12 cellular contexts compared by ENCODE assay signal in the genomic region with DNA sequence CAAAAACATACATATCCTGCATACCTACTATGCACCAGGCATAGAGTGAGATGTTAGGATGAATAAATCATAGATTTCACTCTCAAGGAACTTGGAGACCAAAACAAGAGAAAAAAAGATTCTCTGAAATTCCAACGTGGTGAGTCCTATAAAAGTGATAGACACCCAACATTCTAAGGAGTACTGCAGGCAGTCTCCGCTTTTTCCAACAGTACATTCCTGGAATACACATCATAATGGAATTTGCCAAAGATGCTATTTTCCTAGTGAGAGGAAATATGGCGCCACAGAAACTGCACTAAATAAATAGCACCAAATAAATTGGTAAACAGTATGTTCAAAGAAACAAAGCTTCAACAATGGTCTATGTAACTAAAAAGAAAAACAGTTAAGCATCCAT. TPM values are rescaled to one million over a fixed set of nuclear protein-coding genes. Genes with fewer than 3 reads are reported as not detected.
A peak's percentile ranks its signal among the peaks of the same experiment; 100 is the strongest.
DNase-seq lines count a peak whose midpoint lies in the region; ATAC-seq, FAIRE-seq and TF ChIP-seq lines count a peak whose summit lies in the region.
"Had no signal": no experiment of that assay in that cellular context is flagged by ENCODE, and none has a peak within 500 bp of the region (broad histone marks: within the 10 kb centered on the region; RNA-seq: fewer than 3 reads in every experiment).

No MANE protein-coding gene starts in this region.

- no peak overlapping the region for H4K91ac ChIP-seq in IMR-90 (ENCODE audit: insufficient read depth, low read depth, low read length)

- H2AFZ ChIP-seq in IMR-90 (replicated peaks; ENCODE audit: low read length, poor library complexity) (no peak overlapping the region), astrocyte (ENCODE audit: low read depth, low read length) (no peak overlapping the region)

- no TSS peak for BruUV-seq in IMR-90 (replicated peaks; lab: Mats Ljungman, UMichigan)

- H3K4me2 ChIP-seq in IMR-90 (ENCODE audit: low read depth, low read length) = peak overlapping the region; percentile 25; the same call in 1 of the 2 replicates
- peak overlapping the region; percentile 40 for H3K4me2 ChIP-seq in astrocyte (ENCODE audit: low read length)

- H3K9me3 ChIP-seq in CD4-positive, CD25-positive, alpha-beta regulatory T cell (ENCODE audit: control insufficient read depth in 2 of 2, low read length in 2 of 2) = no peaks in the 10 kb centered on the region
- H3K9me3 ChIP-seq in IMR-90 (ENCODE audit: control insufficient read depth, insufficient read depth, low read length) (no peaks in the 10 kb centered on the region), astrocyte (ENCODE audit: insufficient read depth, low read depth, low read length) (no peaks in the 10 kb centered on the region)
- H3K9me3 ChIP-seq: pancreas, vagina had no signal

- H3K79me2 ChIP-seq in astrocyte (ENCODE audit: insufficient read depth, low read length) = peaks cover 71% of the 10 kb centered on the region

- H3K9me3 Mint-ChIP-seq in CD4-positive, CD25-positive, alpha-beta regulatory T cell = peaks cover 0 to 6% (median 0%) of the 10 kb centered on the region in 7 donors
- peaks cover 5% of the 10 kb centered on the region for H3K9me3 Mint-ChIP-seq in astrocyte (ENCODE audit: unreplicated experiment)

- H3K27me3 Mint-ChIP-seq in CD4-positive, CD25-positive, alpha-beta regulatory T cell = no peaks in the 10 kb centered on the region
- H3K27me3 Mint-ChIP-seq in astrocyte (ENCODE audit: low read depth, unreplicated experiment) = no peaks in the 10 kb centered on the region

- H3K14ac ChIP-seq in IMR-90 (replicated peaks; ENCODE audit: low read depth, low read length) = no peak overlapping the region

- no peak overlapping the region for H2BK120ac ChIP-seq in IMR-90 (ENCODE audit: low read depth, low read length)

- peak overlapping the region in 1 of 4 donors; percentile 98 for H3K4me3 Mint-ChIP-seq in CD4-positive, CD25-positive, alpha-beta regulatory T cell
- peak overlapping the region; percentile 34 for H3K4me3 Mint-ChIP-seq in astrocyte (ENCODE audit: unreplicated experiment)

- peak overlapping the region; percentile 77 for H2BK5ac ChIP-seq in IMR-90 (ENCODE audit: low read depth, low read length, poor library complexity, severe bottlenecking)

- TF ChIP-seq POLR2A in IMR-90 (IDR thresholded peaks at IDR 0.05; ENCODE audit: low read depth, low read length) = no peak

- POLR2A ChIA-PET in IMR-90 (lab: Charles Lee; ENCODE audit: unreplicated experiment) = no interaction called here

- H3K56ac ChIP-seq in IMR-90 (ENCODE audit: extremely low read depth, insufficient read depth, low read length) = no peak overlapping the region

- H3K9me1 ChIP-seq in IMR-90 (ENCODE audit: insufficient read depth, low read length) = 0 out of 2 replicates have a peak, but pooled peaks cover 3% of the 10 kb centered on the region

- H3K4me1 Mint-ChIP-seq in CD4-positive, CD25-positive, alpha-beta regulatory T cell = peaks cover 53 to 86% (median 79%) of the 10 kb centered on the region in 4 donors
- peaks cover 49% of the 10 kb centered on the region for H3K4me1 Mint-ChIP-seq in astrocyte (ENCODE audit: low read depth, unreplicated experiment)

- no peak overlapping the region for H3K9ac ChIP-seq in IMR-90 (ENCODE audit: low read depth, low read length)
- no peak overlapping the region for H3K9ac ChIP-seq in astrocyte (ENCODE audit: low read length)

- dilution Hi-C loops in IMR-90 (cut with HindIII; ENCODE audit: low sequenced_read_pairs, unreplicated experiment) = no loop called here

- WGBS in IMR-90 (ENCODE audit: extremely low coverage in 2 of 2, insufficient read length in 1 of 2), 2 experiments = no CpG with 5 or more reads among the region's 3 CpGs

- DNase-seq in CD4-positive, CD25-positive, alpha-beta regulatory T cell = no peak
- peak; percentile 79 for DNase-seq in IMR-90
- peak; percentile 82 for DNase-seq in astrocyte (ENCODE audit: low read depth)
- DNase-seq in kidney tubule cell (ENCODE audit: low spot score) = peak; percentile 90
- no peak for DNase-seq in NK-92 (lab: John Stamatoyannopoulos, UW; ENCODE audit: unreplicated experiment)
- no peak for DNase-seq in C1 segment of cervical spinal cord (lab: John Stamatoyannopoulos, UW)
- DNase-seq in DMS153 treated with DMSO at 0.1 percent for 48 hours (lab: John Stamatoyannopoulos, UW; ENCODE audit: unreplicated experiment) = no peak
- no peak for DNase-seq in NCI-H510A (lab: John Stamatoyannopoulos, UW)
- DNase-seq: DND-41, NCI-H187 treated with DMSO at 0.1 percent for 48 hours, pancreas had no signal

- H3K27ac Mint-ChIP-seq in CD4-positive, CD25-positive, alpha-beta regulatory T cell = peak overlapping the region in 2 of 3 donors; percentile 38 to 54
- peak overlapping the region; percentile 95 for H3K27ac Mint-ChIP-seq in astrocyte (ENCODE audit: unreplicated experiment)

- peak; percentile 81 for FAIRE-seq in astrocyte (lab: Jason Lieb, UNC)
- FAIRE-seq: pancreas had no signal

- no peaks in the 10 kb centered on the region for H3K27me3 ChIP-seq in CD4-positive, CD25-positive, alpha-beta regulatory T cell (ENCODE audit: control insufficient read depth, insufficient read depth, low read length)
- H3K27me3 ChIP-seq in IMR-90 (ENCODE audit: control insufficient read depth, insufficient read depth, low read length) (no peaks in the 10 kb centered on the region), astrocyte (ENCODE audit: insufficient read depth, low read length) (no peaks in the 10 kb centered on the region)
- H3K27me3 ChIP-seq: pancreas, vagina had no signal

- no peak for TF ChIP-seq CTCF in IMR-90 (conservative IDR thresholded peaks at IDR 0.05; ENCODE audit: low read depth, low read length)
- no peak for TF ChIP-seq CTCF in astrocyte (IDR thresholded peaks at IDR 0.05; ENCODE audit: insufficient read depth, low read depth, low read length)

- peaks cover 52% of the 10 kb centered on the region for H3K4me1 ChIP-seq in CD4-positive, CD25-positive, alpha-beta regulatory T cell (ENCODE audit: control insufficient read depth, insufficient read depth, low read length, poor library complexity, severe bottlenecking)
- peaks cover 12% of the 10 kb centered on the region for H3K4me1 ChIP-seq in IMR-90 (ENCODE audit: control insufficient read depth, insufficient read depth, low read length)
- H3K4me1 ChIP-seq in astrocyte (ENCODE audit: insufficient read depth, low read length) = peaks cover 15% of the 10 kb centered on the region

- no peak overlapping the region; the same call in 1 of the 2 replicates for H3K23ac ChIP-seq in IMR-90 (ENCODE audit: low read depth, low read length)

- H3K79me1 ChIP-seq in IMR-90 (ENCODE audit: low read depth in 1 of 2, low read length in 2 of 2) = peaks cover 20 to 46% of the 10 kb centered on the region in 2 experiments

- peak overlapping the region; percentile 90 for H3K4me3 ChIP-seq in CD4-positive, CD25-positive, alpha-beta regulatory T cell (ENCODE audit: low read depth, low read length)
- H3K4me3 ChIP-seq in IMR-90 (ENCODE audit: insufficient read depth, low read depth, low read length) (no peak overlapping the region), astrocyte (ENCODE audit: insufficient read depth, low read depth, low read length) (no peak overlapping the region)
- H3K4me3 ChIP-seq: pancreas, vagina had no signal

- H4K8ac ChIP-seq in IMR-90 (ENCODE audit: low read depth in 2 of 2, low read length in 2 of 2) = 0 out of 4 replicates have a peak overlapping the region, but pooled peaks of 1 of the 2 experiments have one; percentile 17

- peaks cover 41% of the 10 kb centered on the region for H3K36me3 ChIP-seq in CD4-positive, CD25-positive, alpha-beta regulatory T cell (ENCODE audit: control insufficient read depth, insufficient read depth, low read length)
- H3K36me3 ChIP-seq in IMR-90 (ENCODE audit: control insufficient read depth, insufficient read depth, low read length) = peaks cover 3% of the 10 kb centered on the region
- peaks cover 3% of the 10 kb centered on the region for H3K36me3 ChIP-seq in astrocyte (ENCODE audit: insufficient read depth, low read length)
- H3K36me3 ChIP-seq: vagina had no signal

- in situ Hi-C loops in IMR-90 (cut with MboI; ENCODE audit: low sequenced_read_pairs) = no loop called here

- H2AK9ac ChIP-seq in IMR-90 (replicated peaks; ENCODE audit: low read depth, low read length, poor library complexity) = no peak overlapping the region

- no peak overlapping the region for H2BK20ac ChIP-seq in IMR-90 (ENCODE audit: low read depth, low read length)

- CTCF ChIA-PET in IMR-90 (lab: Yijun Ruan, JAX) = no interaction called here

- H4K5ac ChIP-seq in IMR-90 (ENCODE audit: low read depth, low read length) = no peak overlapping the region

- H2AK5ac ChIP-seq in IMR-90 (ENCODE audit: low read depth, low read length) = no peak overlapping the region

- no peak overlapping the region for H3K18ac ChIP-seq in IMR-90 (ENCODE audit: low read depth, low read length)

- no peak for ATAC-seq in CD4-positive, CD25-positive, alpha-beta regulatory T cell (ENCODE audit: low read depth in 2 of 2)
- peak; percentile 90 for ATAC-seq in IMR-90 (ENCODE audit: low read depth)
- ATAC-seq: pancreas had no signal

- no peak for TF ChIP-seq RAD21 in IMR-90 (IDR thresholded peaks at IDR 0.05; ENCODE audit: low read length)

- intact Hi-C loops in IMR-90 (cut with micrococcal nuclease) = no loop called here

- H3K27ac ChIP-seq in CD4-positive, CD25-positive, alpha-beta regulatory T cell (ENCODE audit: insufficient read depth, low read length, poor library complexity, severe bottlenecking) = peak overlapping the region; percentile 53
- H3K27ac ChIP-seq in IMR-90 (ENCODE audit: insufficient read depth, low read length) (no peak overlapping the region), astrocyte (ENCODE audit: low read depth, low read length) (peak overlapping the region; percentile 49)
- H3K27ac ChIP-seq: pancreas, vagina had no signal

- H3K4ac ChIP-seq in IMR-90 (ENCODE audit: low read depth, low read length) = no peak overlapping the region

- H4K20me1 ChIP-seq in IMR-90 (ENCODE audit: insufficient read depth, low read length) = peaks cover 9% of the 10 kb centered on the region; the same call in 1 of the 2 replicates
- peaks cover 21% of the 10 kb centered on the region for H4K20me1 ChIP-seq in astrocyte (ENCODE audit: insufficient read depth, low read length)

- H2BK15ac ChIP-seq in IMR-90 (ENCODE audit: low read depth, low read length) = no peak overlapping the region

- H3K36me3 Mint-ChIP-seq in CD4-positive, CD25-positive, alpha-beta regulatory T cell = peaks cover 57% of the 10 kb centered on the region
- peaks cover 22% of the 10 kb centered on the region for H3K36me3 Mint-ChIP-seq in astrocyte (ENCODE audit: low read depth, unreplicated experiment)

TF ChIP-seq in IMR-90, 13 proteins besides CTCF, POLR2A, EP300 and RAD21 (continues in another document):
- TF ChIP-seq MAZ (IDR thresholded peaks at IDR 0.05; ENCODE audit: borderline replicate concordance, low read depth, low read length) (no peak), CHD1 (IDR thresholded peaks at IDR 0.05; ENCODE audit: low read depth, low read length) (no peak)

RNA-seq across cellular contexts. Expression of gene TMEM123, which starts 6.0 kb away (rescaled TPM):
- 330 TPM for total RNA-seq in CD4-positive, CD25-positive, alpha-beta regulatory T cell
- polyA plus RNA-seq in CD4-positive, CD25-positive, alpha-beta regulatory T cell = 100 to 1,000 TPM; 583 to 771 (median 683) TPM
- total RNA-seq in IMR-90 (2012; rRNA removed) = 127 and 138 TPM in 2 replicates
- polyA plus RNA-seq in IMR-90 (2012; rRNA removed) = 96.9 and 191 TPM in 2 replicates
- polyA plus RNA-seq in IMR-90 (2012; cell fraction: cytosol; rRNA removed) = 27.3 and 34.3 TPM in 2 replicates
- 5.9 and 19.4 TPM in 2 replicates for polyA plus RNA-seq in IMR-90 (2012; cell fraction: nucleus; rRNA removed; ENCODE audit: low replicate concordance)
- total RNA-seq in astrocyte = 218 and 234 TPM in 2 replicates

Comparison
In these comparisons a context has a peak if more than half of its experiments do, and no peak if none do; other contexts are left out.
1. DNase-seq: peak in IMR-90 (single experiment), astrocyte (single experiment) and kidney tubule cell (single experiment); none in CD4-positive, CD25-positive, alpha-beta regulatory T cell (0 of 3), NK-92 (single experiment), C1 segment of cervical spinal cord (0 of 14), DMS153 treated with DMSO at 0.1 percent for 48 hours (single experiment) and NCI-H510A (single experiment).